29 cellular contexts compared by ENCODE assay signal in the genomic region with DNA sequence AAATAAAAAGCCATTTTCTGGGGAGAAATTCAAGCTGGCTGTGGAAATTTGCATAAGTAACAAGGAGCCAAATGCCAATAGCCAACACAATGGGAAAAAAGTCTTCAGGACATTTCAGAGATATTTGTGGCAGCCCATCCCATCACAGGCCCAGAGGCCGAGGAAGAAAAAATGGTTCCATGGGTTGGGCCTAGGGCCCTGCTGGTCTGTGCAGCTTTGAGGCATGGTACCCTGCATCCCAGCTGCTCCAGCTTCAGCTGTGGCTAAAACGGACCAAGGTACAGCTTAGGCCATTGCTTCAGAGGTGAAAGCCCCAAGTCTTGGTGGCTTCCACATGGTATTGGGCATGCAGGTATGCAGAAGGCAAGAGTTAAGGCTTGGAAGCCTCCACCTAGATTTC.
"Had no signal": no experiment of that assay in that cellular context is flagged by ENCODE, and none has a peak within 500 bp of the region (broad histone marks: within the 10 kb centered on the region; RNA-seq: fewer than 3 reads in every experiment).

No MANE protein-coding gene starts in this region.

- H3K4me1 ChIP-seq: adrenal gland, ascending aorta, body of pancreas, breast epithelium had no signal

- H3K36me3 ChIP-seq: adrenal gland, ascending aorta, brain microvascular endothelial cell, breast epithelium, cardiac muscle cell had no signal

- DNase-seq: activated effector memory CD4-positive, alpha-beta T cell treated with anti-CD3 and anti-CD28 coated beads, Interleukin-2, amount 50 U/mL, for 16 hours; activated effector memory CD4-positive, alpha-beta T cell treated with Interleukin-2 at 50 U/mL for 16 hours; activated gamma-delta T cell; activated gamma-delta T cell treated with Interleukin-2 at 50 U/mL for 16 hours; activated naive CD4-positive, alpha-beta T cell; activated naive CD4-positive, alpha-beta T cell treated with anti-CD3 and anti-CD28 coated beads for 36 hours; activated naive CD4-positive, alpha-beta T cell treated with anti-CD3 and anti-CD28 coated beads, Interleukin-2, amount 10 ng/mL, durations not matched to agents 7 days and 5 days; activated naive CD4-positive, alpha-beta T cell treated with anti-CD3 and anti-CD28 coated beads, Interleukin-2, amount 50 U/mL, for 16 hours; activated naive CD4-positive, alpha-beta T cell treated with Interleukin-2 at 50 U/mL for 16 hours; activated naive CD8-positive, alpha-beta T cell treated with anti-CD3 and anti-CD28 coated beads for 36 hours; activated naive CD8-positive, alpha-beta T cell treated with anti-CD3 and anti-CD28 coated beads, Interleukin-2, amount 10 ng/mL, durations not matched to agents 7 days and 5 days; activated naive CD8-positive, alpha-beta T cell treated with anti-CD3 and anti-CD28 coated beads, Interleukin-2, amount 50 U/mL, for 24 hours; activated T-cell treated with anti-CD3 and anti-CD28 coated beads, Interleukin-2, amount 50 U/mL, for 24 hours; activated T-cell treated with anti-CD3 and anti-CD28 coated beads, Interleukin-2, amount 50 U/mL, for 4 hours; activated T-cell treated with anti-CD3 and anti-CD28 coated beads, Interleukin-2, amount 50 U/mL, for 48 hours; activated T-cell treated with anti-CD3 and anti-CD28 coated beads, Interleukin-2, amount 50 U/mL, for 72 hours; adrenal gland; amniotic stem cell; amygdala; anterior cingulate cortex; aorta; body of pancreas; brain microvascular endothelial cell; caudate nucleus; central memory CD4-positive, alpha-beta T cell; cerebellar nuclear complex had no signal

- H3K4me3 ChIP-seq: adrenal gland, ascending aorta, body of pancreas, breast epithelium, cardiac muscle cell had no signal

- H3K9me3 ChIP-seq: adrenal gland, ascending aorta, body of pancreas had no signal

- H3K27ac ChIP-seq: adrenal gland, ascending aorta, body of pancreas, brain microvascular endothelial cell, breast epithelium, cardiac muscle cell had no signal
